11 cellular contexts compared by ENCODE assay signal in the genomic region with DNA sequence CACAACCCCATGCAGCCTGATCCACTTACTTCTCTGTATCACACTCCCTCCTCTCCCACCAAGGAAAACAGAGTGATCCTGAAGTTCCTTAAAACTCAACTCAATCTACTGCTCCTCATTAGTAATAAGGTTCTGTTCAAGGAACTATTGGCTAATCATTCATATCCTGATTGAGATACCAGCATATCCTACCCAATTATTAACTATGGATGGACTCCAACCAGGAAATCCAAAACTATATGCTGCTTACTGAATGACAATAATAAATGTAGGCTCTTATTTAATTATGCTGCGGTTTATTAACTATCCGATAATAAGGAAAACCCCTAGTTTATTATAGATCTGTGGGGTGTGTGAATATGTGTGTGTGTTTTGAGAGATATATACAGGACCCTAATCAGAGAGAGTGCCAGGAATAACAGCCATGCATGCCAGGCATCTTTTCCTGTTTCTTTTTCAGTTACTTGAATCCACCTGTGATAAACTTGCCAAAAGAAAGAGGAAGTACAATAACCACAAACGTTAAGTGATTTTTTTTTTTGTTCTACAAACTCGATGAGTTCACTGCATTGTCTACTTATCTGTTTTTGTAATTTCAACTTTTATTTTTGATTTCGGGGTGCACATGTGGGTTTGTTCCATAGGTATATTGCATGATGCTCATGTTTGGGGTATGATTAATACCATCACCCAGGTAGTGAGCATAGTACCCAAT.
DNase-seq lines count a peak whose midpoint lies in the region; ATAC-seq and TF ChIP-seq lines count a peak whose summit lies in the region.
"Had no signal": no experiment of that assay in that cellular context is flagged by ENCODE, and none has a peak within 500 bp of the region (broad histone marks: within the 10 kb centered on the region; RNA-seq: fewer than 3 reads in every experiment).

No MANE protein-coding gene starts in this region.

- ATAC-seq in GM21381 (IDR thresholded peaks at IDR 0.05; ENCODE audit: unreplicated experiment): peak; percentile 67
- no peak for ATAC-seq in HG02610 (IDR thresholded peaks at IDR 0.05; ENCODE audit: unreplicated experiment)

- peaks cover 20% of the 10 kb centered on the region for H3K9me3 Mint-ChIP-seq in activated naive CD8-positive, alpha-beta T cell treated with anti-CD3 and anti-CD28 coated beads for 36 hours

- H3K4me3 Mint-ChIP-seq in activated naive CD8-positive, alpha-beta T cell treated with anti-CD3 and anti-CD28 coated beads for 36 hours: peak overlapping the region; percentile 44

- POLR2A ChIA-PET in RWPE1 (lab: Yijun Ruan, JAX; ENCODE audit: low non-redundant PET): no interaction called here

- H3K36me3 Mint-ChIP-seq in activated naive CD8-positive, alpha-beta T cell treated with anti-CD3 and anti-CD28 coated beads for 36 hours: peaks cover 32% of the 10 kb centered on the region

- H3K27ac ChIP-seq in RWPE1: no peak overlapping the region

- CTCF ChIA-PET in RWPE1 (lab: Yijun Ruan, JAX): no interaction called here

- no peak for TF ChIP-seq CTCF in GM12865 (IDR thresholded peaks at IDR 0.05; ENCODE audit: insufficient read depth, low read depth, low read length, missing control alignments)
- no peak for TF ChIP-seq CTCF in RWPE1 (conservative IDR thresholded peaks at IDR 0.05; ENCODE audit: low read depth)

- peaks cover 58% of the 10 kb centered on the region for H3K4me1 Mint-ChIP-seq in activated naive CD8-positive, alpha-beta T cell treated with anti-CD3 and anti-CD28 coated beads for 36 hours

- H3K27me3 Mint-ChIP-seq in activated naive CD8-positive, alpha-beta T cell treated with anti-CD3 and anti-CD28 coated beads for 36 hours: no peaks in the 10 kb centered on the region

- DNase-seq in GM12865 (ENCODE audit: low read depth) (peak; percentile 9), KBM-7 (peak; percentile 20), RWPE1 (ENCODE audit: low spot score) (no peak), glomerular visceral epithelial cell (ENCODE audit: extremely low spot score) (no peak), AG08395 (ENCODE audit: low spot score) (no peak)
- DNase-seq in activated naive CD8-positive, alpha-beta T cell treated with anti-CD3 and anti-CD28 coated beads for 36 hours: no peak
- DNase-seq: GOT3; NCI-H345; stimulated activated naive CD4-positive, alpha-beta T cell treated with Interleukin-2 at 50 U/mL for 16 hours had no signal

- H3K27ac Mint-ChIP-seq in activated naive CD8-positive, alpha-beta T cell treated with anti-CD3 and anti-CD28 coated beads for 36 hours: peak overlapping the region; percentile 70

- no peak overlapping the region for H3K4me3 ChIP-seq in GM12865 (ENCODE audit: low read depth, low read length)

- in situ Hi-C loops in KBM-7 (cut with MboI; ENCODE audit: low pct_unique_long_range_greater_than_20kb, low sequenced_read_pairs): no loop called here

Comparison
In these comparisons a context has a peak if more than half of its experiments do, and no peak if none do; other contexts are left out.
1. DNase-seq: peak in GM12865 (single experiment) and KBM-7 (single experiment); none in activated naive CD8-positive, alpha-beta T cell treated with anti-CD3 and anti-CD28 coated beads for 36 hours (single experiment), RWPE1 (single experiment), glomerular visceral epithelial cell (single experiment) and AG08395 (single experiment).